In the genomic region with DNA sequence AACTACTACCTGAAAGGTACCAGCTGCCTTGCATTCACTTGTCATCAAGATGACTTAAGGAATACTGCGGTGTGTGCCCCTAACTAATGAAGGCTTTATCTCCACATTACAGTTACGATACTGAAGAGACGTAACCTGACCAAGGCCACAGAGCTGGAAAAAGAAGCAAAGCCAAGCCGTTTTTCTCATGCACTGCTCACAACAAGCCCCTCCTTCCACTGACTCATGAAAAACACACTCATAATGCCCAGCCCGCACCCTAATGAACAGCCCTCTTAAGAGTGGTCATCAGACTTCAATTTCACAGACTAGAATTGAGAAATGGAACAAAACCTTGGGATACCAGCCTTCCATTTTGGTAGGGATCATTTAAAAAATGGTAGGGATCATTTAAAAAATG, we compare ENCODE assay signal across 1 cellular context.
TF ChIP-seq lines count a peak whose summit lies in the region.

No MANE protein-coding gene starts in this region.

TF ChIP-seq in GM23338, 12 proteins besides CTCF, POLR2A, EP300 and RAD21 (continued from another document):
- TF ChIP-seq, protein P1, sequence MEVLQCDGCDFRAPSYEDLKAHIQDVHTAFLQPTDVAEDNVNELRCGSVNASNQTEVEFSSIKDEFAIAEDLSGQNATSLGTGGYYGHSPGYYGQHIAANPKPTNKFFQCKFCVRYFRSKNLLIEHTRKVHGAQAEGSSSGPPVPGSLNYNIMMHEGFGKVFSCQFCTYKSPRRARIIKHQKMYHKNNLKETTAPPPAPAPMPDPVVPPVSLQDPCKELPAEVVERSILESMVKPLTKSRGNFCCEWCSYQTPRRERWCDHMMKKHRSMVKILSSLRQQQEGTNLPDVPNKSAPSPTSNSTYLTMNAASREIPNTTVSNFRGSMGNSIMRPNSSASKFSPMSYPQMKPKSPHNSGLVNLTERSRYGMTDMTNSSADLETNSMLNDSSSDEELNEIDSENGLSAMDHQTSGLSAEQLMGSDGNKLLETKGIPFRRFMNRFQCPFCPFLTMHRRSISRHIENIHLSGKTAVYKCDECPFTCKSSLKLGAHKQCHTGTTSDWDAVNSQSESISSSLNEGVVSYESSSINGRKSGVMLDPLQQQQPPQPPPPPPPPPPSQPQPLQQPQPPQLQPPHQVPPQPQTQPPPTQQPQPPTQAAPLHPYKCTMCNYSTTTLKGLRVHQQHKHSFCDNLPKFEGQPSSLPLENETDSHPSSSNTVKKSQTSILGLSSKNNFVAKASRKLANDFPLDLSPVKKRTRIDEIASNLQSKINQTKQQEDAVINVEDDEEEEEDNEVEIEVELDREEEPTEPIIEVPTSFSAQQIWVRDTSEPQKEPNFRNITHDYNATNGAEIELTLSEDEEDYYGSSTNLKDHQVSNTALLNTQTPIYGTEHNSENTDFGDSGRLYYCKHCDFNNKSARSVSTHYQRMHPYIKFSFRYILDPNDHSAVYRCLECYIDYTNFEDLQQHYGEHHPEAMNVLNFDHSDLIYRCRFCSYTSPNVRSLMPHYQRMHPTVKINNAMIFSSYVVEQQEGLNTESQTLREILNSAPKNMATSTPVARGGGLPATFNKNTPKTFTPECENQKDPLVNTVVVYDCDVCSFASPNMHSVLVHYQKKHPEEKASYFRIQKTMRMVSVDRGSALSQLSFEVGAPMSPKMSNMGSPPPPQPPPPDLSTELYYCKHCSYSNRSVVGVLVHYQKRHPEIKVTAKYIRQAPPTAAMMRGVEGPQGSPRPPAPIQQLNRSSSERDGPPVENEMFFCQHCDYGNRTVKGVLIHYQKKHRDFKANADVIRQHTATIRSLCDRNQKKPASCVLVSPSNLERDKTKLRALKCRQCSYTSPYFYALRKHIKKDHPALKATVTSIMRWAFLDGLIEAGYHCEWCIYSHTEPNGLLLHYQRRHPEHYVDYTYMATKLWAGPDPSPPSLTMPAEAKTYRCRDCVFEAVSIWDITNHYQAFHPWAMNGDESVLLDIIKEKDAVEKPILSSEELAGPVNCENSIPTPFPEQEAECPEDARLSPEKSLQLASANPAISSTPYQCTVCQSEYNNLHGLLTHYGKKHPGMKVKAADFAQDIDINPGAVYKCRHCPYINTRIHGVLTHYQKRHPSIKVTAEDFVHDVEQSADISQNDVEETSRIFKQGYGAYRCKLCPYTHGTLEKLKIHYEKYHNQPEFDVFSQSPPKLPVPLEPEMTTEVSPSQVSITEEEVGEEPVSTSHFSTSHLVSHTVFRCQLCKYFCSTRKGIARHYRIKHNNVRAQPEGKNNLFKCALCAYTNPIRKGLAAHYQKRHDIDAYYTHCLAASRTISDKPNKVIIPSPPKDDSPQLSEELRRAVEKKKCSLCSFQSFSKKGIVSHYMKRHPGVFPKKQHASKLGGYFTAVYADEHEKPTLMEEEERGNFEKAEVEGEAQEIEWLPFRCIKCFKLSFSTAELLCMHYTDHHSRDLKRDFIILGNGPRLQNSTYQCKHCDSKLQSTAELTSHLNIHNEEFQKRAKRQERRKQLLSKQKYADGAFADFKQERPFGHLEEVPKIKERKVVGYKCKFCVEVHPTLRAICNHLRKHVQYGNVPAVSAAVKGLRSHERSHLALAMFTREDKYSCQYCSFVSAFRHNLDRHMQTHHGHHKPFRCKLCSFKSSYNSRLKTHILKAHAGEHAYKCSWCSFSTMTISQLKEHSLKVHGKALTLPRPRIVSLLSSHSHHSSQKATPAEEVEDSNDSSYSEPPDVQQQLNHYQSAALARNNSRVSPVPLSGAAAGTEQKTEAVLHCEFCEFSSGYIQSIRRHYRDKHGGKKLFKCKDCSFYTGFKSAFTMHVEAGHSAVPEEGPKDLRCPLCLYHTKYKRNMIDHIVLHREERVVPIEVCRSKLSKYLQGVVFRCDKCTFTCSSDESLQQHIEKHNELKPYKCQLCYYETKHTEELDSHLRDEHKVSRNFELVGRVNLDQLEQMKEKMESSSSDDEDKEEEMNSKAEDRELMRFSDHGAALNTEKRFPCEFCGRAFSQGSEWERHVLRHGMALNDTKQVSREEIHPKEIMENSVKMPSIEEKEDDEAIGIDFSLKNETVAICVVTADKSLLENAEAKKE (CRISPR knock-in tag; IDR thresholded peaks at IDR 0.05) = no peak
- TF ChIP-seq ZNF114 (CRISPR knock-in tag; IDR thresholded peaks at IDR 0.05) = no peak
- TF ChIP-seq, protein P2, sequence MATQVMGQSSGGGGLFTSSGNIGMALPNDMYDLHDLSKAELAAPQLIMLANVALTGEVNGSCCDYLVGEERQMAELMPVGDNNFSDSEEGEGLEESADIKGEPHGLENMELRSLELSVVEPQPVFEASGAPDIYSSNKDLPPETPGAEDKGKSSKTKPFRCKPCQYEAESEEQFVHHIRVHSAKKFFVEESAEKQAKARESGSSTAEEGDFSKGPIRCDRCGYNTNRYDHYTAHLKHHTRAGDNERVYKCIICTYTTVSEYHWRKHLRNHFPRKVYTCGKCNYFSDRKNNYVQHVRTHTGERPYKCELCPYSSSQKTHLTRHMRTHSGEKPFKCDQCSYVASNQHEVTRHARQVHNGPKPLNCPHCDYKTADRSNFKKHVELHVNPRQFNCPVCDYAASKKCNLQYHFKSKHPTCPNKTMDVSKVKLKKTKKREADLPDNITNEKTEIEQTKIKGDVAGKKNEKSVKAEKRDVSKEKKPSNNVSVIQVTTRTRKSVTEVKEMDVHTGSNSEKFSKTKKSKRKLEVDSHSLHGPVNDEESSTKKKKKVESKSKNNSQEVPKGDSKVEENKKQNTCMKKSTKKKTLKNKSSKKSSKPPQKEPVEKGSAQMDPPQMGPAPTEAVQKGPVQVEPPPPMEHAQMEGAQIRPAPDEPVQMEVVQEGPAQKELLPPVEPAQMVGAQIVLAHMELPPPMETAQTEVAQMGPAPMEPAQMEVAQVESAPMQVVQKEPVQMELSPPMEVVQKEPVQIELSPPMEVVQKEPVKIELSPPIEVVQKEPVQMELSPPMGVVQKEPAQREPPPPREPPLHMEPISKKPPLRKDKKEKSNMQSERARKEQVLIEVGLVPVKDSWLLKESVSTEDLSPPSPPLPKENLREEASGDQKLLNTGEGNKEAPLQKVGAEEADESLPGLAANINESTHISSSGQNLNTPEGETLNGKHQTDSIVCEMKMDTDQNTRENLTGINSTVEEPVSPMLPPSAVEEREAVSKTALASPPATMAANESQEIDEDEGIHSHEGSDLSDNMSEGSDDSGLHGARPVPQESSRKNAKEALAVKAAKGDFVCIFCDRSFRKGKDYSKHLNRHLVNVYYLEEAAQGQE (IDR thresholded peaks at IDR 0.05; ENCODE audit: unreplicated experiment) = no peak
- TF ChIP-seq STAT1 (IDR thresholded peaks at IDR 0.05; ENCODE audit: unreplicated experiment) = no peak
